12 cellular contexts compared by ENCODE assay signal in genomic region chr6:44177691-44178423, GRCh38. TPM values are rescaled to one million over a fixed set of nuclear protein-coding genes. Genes with fewer than 3 reads are reported as not detected.
A peak's percentile ranks its signal among the peaks of the same experiment; 100 is the strongest.
DNase-seq lines count a peak whose midpoint lies in the region; ATAC-seq and TF ChIP-seq lines count a peak whose summit lies in the region.
"Had no signal": no experiment of that assay in that cellular context is flagged by ENCODE, and none has a peak within 500 bp of the region (broad histone marks: within the 10 kb centered on the region; RNA-seq: fewer than 3 reads in every experiment).

No MANE protein-coding gene starts in this region.

- peaks cover 12% of the 10 kb centered on the region for H3K4me1 Mint-ChIP-seq in activated naive CD8-positive, alpha-beta T cell treated with anti-CD3 and anti-CD28 coated beads, Interleukin-2, amount 10 ng/mL, durations not matched to agents 7 days and 5 days
- H3K4me1 Mint-ChIP-seq in activated naive CD8-positive, alpha-beta T cell treated with anti-CD3 and anti-CD28 coated beads, Interleukin-2, amount 50 U/mL, for 24 hours, result peaks cover 16% of the 10 kb centered on the region

- no peak for TF ChIP-seq CTCF in esophagus squamous epithelium (IDR thresholded peaks at IDR 0.05)
- TF ChIP-seq CTCF in mucosa of descending colon (IDR thresholded peaks at IDR 0.05), result no peak

- H3K4me1 ChIP-seq in esophagus squamous epithelium (peaks cover 0 to 44% (median 8%) of the 10 kb centered on the region in 3 donors), mucosa of descending colon (ENCODE audit: low read depth) (no peaks in the 10 kb centered on the region)

- peak overlapping the region; percentile 7 to 56 (median 50) for H3K27ac ChIP-seq in esophagus squamous epithelium
- H3K27ac ChIP-seq: WERI-Rb-1 had no signal

- no peak for TF ChIP-seq POLR2A in esophagus squamous epithelium (IDR thresholded peaks at IDR 0.05)

- H3K9me3 Mint-ChIP-seq in activated naive CD8-positive, alpha-beta T cell treated with anti-CD3 and anti-CD28 coated beads, Interleukin-2, amount 10 ng/mL, durations not matched to agents 7 days and 5 days, result no peaks in the 10 kb centered on the region
- H3K9me3 Mint-ChIP-seq in activated naive CD8-positive, alpha-beta T cell treated with anti-CD3 and anti-CD28 coated beads, Interleukin-2, amount 50 U/mL, for 24 hours, result no peaks in the 10 kb centered on the region
- H3K9me3 Mint-ChIP-seq: activated naive CD4-positive, alpha-beta T cell treated with anti-CD3 and anti-CD28 coated beads, Interleukin-2, amount 50 U/mL, for 72 hours had no signal

- H3K27ac Mint-ChIP-seq in activated naive CD8-positive, alpha-beta T cell treated with anti-CD3 and anti-CD28 coated beads, Interleukin-2, amount 10 ng/mL, durations not matched to agents 7 days and 5 days, result no peak overlapping the region
- no peak overlapping the region for H3K27ac Mint-ChIP-seq in activated naive CD8-positive, alpha-beta T cell treated with anti-CD3 and anti-CD28 coated beads, Interleukin-2, amount 50 U/mL, for 24 hours

- H3K36me3 ChIP-seq in esophagus squamous epithelium (no peaks in the 10 kb centered on the region), mucosa of descending colon (ENCODE audit: low read depth) (no peaks in the 10 kb centered on the region)
- H3K36me3 ChIP-seq: WERI-Rb-1 had no signal

- WGBS in esophagus squamous epithelium, 2 donors, result 21 to 46% methylated on average over 9 to 10 of the region's 13 CpGs

- DNase-seq in activated naive CD8-positive, alpha-beta T cell treated with anti-CD3 and anti-CD28 coated beads, Interleukin-2, amount 10 ng/mL, durations not matched to agents 7 days and 5 days, result no peak
- DNase-seq in activated naive CD8-positive, alpha-beta T cell treated with anti-CD3 and anti-CD28 coated beads, Interleukin-2, amount 50 U/mL, for 24 hours, result no peak
- peak; percentile 24 for DNase-seq in esophagus squamous epithelium (lab: John Stamatoyannopoulos, UW)
- DNase-seq in mucosa of descending colon, result peak in 1 of 3 donors; percentile 73
- no peak for DNase-seq in NCI-H69 (lab: John Stamatoyannopoulos, UW)
- no peak for DNase-seq in NCI-H526 (lab: John Stamatoyannopoulos, UW)
- no peak for DNase-seq in RPMI8226
- DNase-seq: NCI-H524 treated with DMSO at 0.1 percent for 48 hours, WERI-Rb-1 had no signal

- ATAC-seq in activated naive CD8-positive, alpha-beta T cell treated with anti-CD3 and anti-CD28 coated beads, Interleukin-2, amount 10 ng/mL, durations not matched to agents 7 days and 5 days (ENCODE audit: low read depth), result no peak
- ATAC-seq in activated naive CD8-positive, alpha-beta T cell treated with anti-CD3 and anti-CD28 coated beads, Interleukin-2, amount 50 U/mL, for 24 hours, result no peak
- ATAC-seq in mucosa of descending colon (peak; percentile 50), HG02938 (IDR thresholded peaks at IDR 0.05; ENCODE audit: unreplicated experiment) (no peak)

- POLR2A ChIA-PET in activated naive CD8-positive, alpha-beta T cell treated with anti-CD3 and anti-CD28 coated beads, Interleukin-2, amount 10 ng/mL, durations not matched to agents 7 days and 5 days (lab: Charles Lee), result interaction anchor here (0.6 to 2.2 kb wide), 3 partner anchors 43 to 79 kb away, joined by 4 to 16 read pairs (median 5); partner anchors contain the start of gene HSP90AB1

- H3K4me3 ChIP-seq in esophagus squamous epithelium (no peak overlapping the region), mucosa of descending colon (no peak overlapping the region)

- H3K4me3 Mint-ChIP-seq in activated naive CD8-positive, alpha-beta T cell treated with anti-CD3 and anti-CD28 coated beads, Interleukin-2, amount 10 ng/mL, durations not matched to agents 7 days and 5 days, result peak overlapping the region; percentile 74
- no peak overlapping the region for H3K4me3 Mint-ChIP-seq in activated naive CD8-positive, alpha-beta T cell treated with anti-CD3 and anti-CD28 coated beads, Interleukin-2, amount 50 U/mL, for 24 hours

- intact Hi-C loops in esophagus squamous epithelium (cut with DNase I) (no loop called here), mucosa of descending colon (cut with DNase I, micrococcal nuclease) (loop anchor here in 1 of 2 donors (10.0 kb wide), 1 partner anchor 57 kb away; no protein-coding TSS in a partner anchor)

- no peaks in the 10 kb centered on the region for H3K9me3 ChIP-seq in esophagus squamous epithelium
- no peaks in the 10 kb centered on the region for H3K9me3 ChIP-seq in mucosa of descending colon

- H3K36me3 Mint-ChIP-seq in activated naive CD8-positive, alpha-beta T cell treated with anti-CD3 and anti-CD28 coated beads, Interleukin-2, amount 10 ng/mL, durations not matched to agents 7 days and 5 days, result no peaks in the 10 kb centered on the region
- no peaks in the 10 kb centered on the region for H3K36me3 Mint-ChIP-seq in activated naive CD8-positive, alpha-beta T cell treated with anti-CD3 and anti-CD28 coated beads, Interleukin-2, amount 50 U/mL, for 24 hours (ENCODE audit: low read depth)
- H3K36me3 Mint-ChIP-seq: activated naive CD4-positive, alpha-beta T cell treated with anti-CD3 and anti-CD28 coated beads, Interleukin-2, amount 50 U/mL, for 72 hours had no signal

- H3K27me3 ChIP-seq in esophagus squamous epithelium, result no peaks in the 10 kb centered on the region

- H3K27me3 Mint-ChIP-seq in activated naive CD8-positive, alpha-beta T cell treated with anti-CD3 and anti-CD28 coated beads, Interleukin-2, amount 10 ng/mL, durations not matched to agents 7 days and 5 days, result peaks cover 14% of the 10 kb centered on the region
- no peaks in the 10 kb centered on the region for H3K27me3 Mint-ChIP-seq in activated naive CD8-positive, alpha-beta T cell treated with anti-CD3 and anti-CD28 coated beads, Interleukin-2, amount 50 U/mL, for 24 hours

RNA-seq across cellular contexts. Expression of gene CAPN11, which starts 19.2 kb away (rescaled TPM):
- total RNA-seq in activated naive CD8-positive, alpha-beta T cell treated with anti-CD3 and anti-CD28 coated beads, Interleukin-2, amount 10 ng/mL, durations not matched to agents 7 days and 5 days, result not detected
- total RNA-seq in esophagus squamous epithelium (under 1 TPM in 2 of 4 donors, not detected in 2; 0.57 to 1.00 TPM), mucosa of descending colon (1 to 10 TPM in 2 of 3 donors, under 1 TPM in 1; 0.35 to 1.2 (median 1.1) TPM)
- total RNA-seq: A673 had no signal

RNA-seq across cellular contexts. Expression of gene MYMX, which starts 38.9 kb away (rescaled TPM):
- not detected for total RNA-seq in activated naive CD8-positive, alpha-beta T cell treated with anti-CD3 and anti-CD28 coated beads, Interleukin-2, amount 10 ng/mL, durations not matched to agents 7 days and 5 days
- total RNA-seq in esophagus squamous epithelium (not detected), mucosa of descending colon (under 1 TPM in 1 of 3 donors, not detected in 2; 0.39 TPM)
- total RNA-seq: A673; activated naive CD4-positive, alpha-beta T cell treated with anti-CD3 and anti-CD28 coated beads, Interleukin-2, amount 50 U/mL, for 72 hours had no signal

RNA-seq across cellular contexts. Expression of gene SLC29A1, which starts 45.5 kb away (rescaled TPM):
- total RNA-seq in activated naive CD8-positive, alpha-beta T cell treated with anti-CD3 and anti-CD28 coated beads, Interleukin-2, amount 10 ng/mL, durations not matched to agents 7 days and 5 days, result 10 to 100 TPM; 22.5 to 24.0 TPM
- total RNA-seq in esophagus squamous epithelium, result 10 to 100 TPM; 12.7 to 24.8 (median 22.3) TPM
- 100 to 1,000 TPM in 1 of 3 donors, 10 to 100 TPM in 2; 12.9 to 140 (median 14.8) TPM for total RNA-seq in mucosa of descending colon

RNA-seq across cellular contexts. Expression of gene TMEM63B, which starts 50.5 kb away (rescaled TPM):
- 10 to 100 TPM; 20.8 to 21.8 TPM for total RNA-seq in activated naive CD8-positive, alpha-beta T cell treated with anti-CD3 and anti-CD28 coated beads, Interleukin-2, amount 10 ng/mL, durations not matched to agents 7 days and 5 days
- total RNA-seq in esophagus squamous epithelium, result 10 to 100 TPM; 27.8 to 56.3 (median 45.5) TPM
- total RNA-seq in mucosa of descending colon, result 100 to 1,000 TPM in 1 of 3 donors, 10 to 100 TPM in 2; 57.0 to 108 (median 79.6) TPM

RNA-seq across cellular contexts. Expression of gene MRPL14, which starts 50.6 kb away (rescaled TPM):
- 10 to 100 TPM; 44.1 to 51.6 TPM for total RNA-seq in activated naive CD8-positive, alpha-beta T cell treated with anti-CD3 and anti-CD28 coated beads, Interleukin-2, amount 10 ng/mL, durations not matched to agents 7 days and 5 days
- total RNA-seq in esophagus squamous epithelium (10 to 100 TPM; 41.7 to 60.3 (median 53.6) TPM), mucosa of descending colon (10 to 100 TPM; 41.0 to 57.2 (median 56.8) TPM)
